In the genomic region with DNA sequence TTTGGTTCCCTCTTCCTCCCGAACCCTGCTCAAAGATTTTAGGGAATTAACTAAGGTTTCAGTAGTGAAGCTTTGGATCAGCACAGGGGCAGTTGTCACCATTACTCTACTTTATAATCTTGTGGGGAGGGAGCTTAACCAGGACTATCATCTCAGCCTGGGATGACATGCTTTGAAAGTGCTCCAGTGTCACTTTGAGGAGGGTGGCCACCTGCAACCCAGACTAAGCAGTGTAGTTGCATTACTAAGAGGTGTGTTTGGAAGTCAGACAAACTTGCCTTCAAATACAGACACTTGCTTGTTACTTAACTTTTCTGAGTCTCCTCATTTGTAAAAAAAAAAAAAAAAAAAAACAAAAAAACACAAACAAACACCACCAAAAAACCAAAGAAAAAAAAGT, we compare ENCODE assay signal across 16 cellular contexts.
DNase-seq lines count a peak whose midpoint lies in the region; ATAC-seq and TF ChIP-seq lines count a peak whose summit lies in the region.
"Had no signal": no experiment of that assay in that cellular context is flagged by ENCODE, and none has a peak within 500 bp of the region (broad histone marks: within the 10 kb centered on the region; RNA-seq: fewer than 3 reads in every experiment).

No MANE protein-coding gene starts in this region.

- H3K9me3 Mint-ChIP-seq in natural killer cell: no peaks in the 10 kb centered on the region
- H3K9me3 Mint-ChIP-seq in natural killer cell treated with Interleukin-12 subunit alpha and Interleukin-12 subunit beta and Interleukin-15 and Interleukin-18, amount 100 ng/mL, for 72 hours: no peaks in the 10 kb centered on the region
- H3K9me3 Mint-ChIP-seq in activated B cell treated with CpG ODN at 0.5 μM for 24 hours: no peaks in the 10 kb centered on the region
- H3K9me3 Mint-ChIP-seq in activated T-helper 2 cell treated with anti-CD3 and anti-CD28 coated beads, Interferon-gamma antibody, Interleukin-2, Interleukin-4, amounts not matched to agents 10 μg/mL and 5 μg/mL and 100 μg/mL, durations not matched to agents 14 hours and 24 hours and 36 hours: no peaks in the 10 kb centered on the region
- H3K9me3 Mint-ChIP-seq: activated T-cell treated with anti-CD3 and anti-CD28 coated beads, Interleukin-2, amount 50 U/mL, for 4 hours; mesothelial cell of epicardium had no signal

- H3K4me3 Mint-ChIP-seq in natural killer cell (peak overlapping the region; percentile 66), activated B cell treated with CpG ODN at 0.5 μM for 24 hours (no peak overlapping the region)
- no peak overlapping the region for H3K4me3 Mint-ChIP-seq in natural killer cell treated with Interleukin-12 subunit alpha and Interleukin-12 subunit beta and Interleukin-15 and Interleukin-18, amount 100 ng/mL, for 72 hours
- no peak overlapping the region for H3K4me3 Mint-ChIP-seq in activated T-helper 2 cell treated with anti-CD3 and anti-CD28 coated beads, Interferon-gamma antibody, Interleukin-2, Interleukin-4, amounts not matched to agents 10 μg/mL and 5 μg/mL and 100 μg/mL, durations not matched to agents 14 hours and 24 hours and 36 hours (ENCODE audit: low read depth)
- H3K4me3 Mint-ChIP-seq: activated T-cell treated with anti-CD3 and anti-CD28 coated beads, Interleukin-2, amount 50 U/mL, for 4 hours; mesothelial cell of epicardium had no signal

- H3K79me1 ChIP-seq in mesenchymal stem cell (replicated peaks; ENCODE audit: low read length, poor library complexity, severe bottlenecking): no peaks in the 10 kb centered on the region

- no peak overlapping the region for H3K4me2 ChIP-seq in mesenchymal stem cell (ENCODE audit: low read length, poor library complexity, severe bottlenecking)
- H3K4me2 ChIP-seq: PC-9 had no signal

- no peak overlapping the region for H2BK15ac ChIP-seq in mesenchymal stem cell (ENCODE audit: low read depth, poor library complexity, severe bottlenecking)

- WGBS in mesenchymal stem cell: no CpG with 5 or more reads among the region's 1 CpG
- WGBS in thymus: 91% methylated on average over 1 of the region's 1 CpG
- 65 to 81% methylated on average over 1 of the region's 1 CpG for WGBS in tibial nerve, 2 donors

- peak overlapping the region; percentile 47 to 77 for H2BK12ac ChIP-seq in mesenchymal stem cell (ENCODE audit: low read length in 2 of 2)

- CTCF ChIA-PET in activated B cell treated with CpG ODN at 0.5 μM for 24 hours (lab: Charles Lee): no interaction called here

- H3K9ac ChIP-seq in mesenchymal stem cell (ENCODE audit: low read length): peak overlapping the region; percentile 55

- H3K18ac ChIP-seq in mesenchymal stem cell (ENCODE audit: low read depth in 1 of 2, low read length in 2 of 2): peak overlapping the region in 1 of 2 experiments; percentile 82

- H3K27me3 Mint-ChIP-seq in natural killer cell (ENCODE audit: low read depth in 2 of 2) (no peaks in the 10 kb centered on the region), activated B cell treated with CpG ODN at 0.5 μM for 24 hours (no peaks in the 10 kb centered on the region)
- no peaks in the 10 kb centered on the region for H3K27me3 Mint-ChIP-seq in natural killer cell treated with Interleukin-12 subunit alpha and Interleukin-12 subunit beta and Interleukin-15 and Interleukin-18, amount 100 ng/mL, for 72 hours
- H3K27me3 Mint-ChIP-seq in activated T-helper 2 cell treated with anti-CD3 and anti-CD28 coated beads, Interferon-gamma antibody, Interleukin-2, Interleukin-4, amounts not matched to agents 10 μg/mL and 5 μg/mL and 100 μg/mL, durations not matched to agents 14 hours and 24 hours and 36 hours (ENCODE audit: low read depth): no peaks in the 10 kb centered on the region

- DNase-seq in natural killer cell (no peak), activated B cell treated with CpG ODN at 0.5 μM for 24 hours (no peak), mesenchymal stem cell (no peak), tibial nerve (ENCODE audit: low spot score in 2 of 2) (no peak)
- no peak for DNase-seq in natural killer cell treated with Interleukin-12 subunit alpha and Interleukin-12 subunit beta and Interleukin-15 and Interleukin-18, amount 100 ng/mL, for 72 hours (ENCODE audit: low spot score)
- DNase-seq in activated T-helper 2 cell treated with anti-CD3 and anti-CD28 coated beads, Interferon-gamma antibody, Interleukin-2, Interleukin-4, amounts not matched to agents 10 μg/mL and 5 μg/mL and 100 μg/mL, durations not matched to agents 14 hours and 24 hours and 36 hours (ENCODE audit: low spot score): no peak
- DNase-seq: activated T-cell treated with anti-CD3 and anti-CD28 coated beads, Interleukin-2, amount 50 U/mL, for 4 hours; DMS79; Kasumi-1; PC-9 had no signal

- no peak overlapping the region for H3K23ac ChIP-seq in mesenchymal stem cell (ENCODE audit: low read length in 2 of 2)

- H3K4me3 ChIP-seq in mesenchymal stem cell (ENCODE audit: insufficient read depth in 1 of 2, low read depth in 1 of 2, low read length in 2 of 2): no peak overlapping the region
- no peak overlapping the region for H3K4me3 ChIP-seq in thymus (ENCODE audit: low read length)
- H3K4me3 ChIP-seq in tibial nerve: no peak overlapping the region
- H3K4me3 ChIP-seq: gastroesophageal sphincter, PC-9, SJSA1, tibial artery had no signal

- H3K36me3 ChIP-seq in mesenchymal stem cell (ENCODE audit: control insufficient read depth in 1 of 2, insufficient read depth in 2 of 2, low read depth in 1 of 2, low read length in 2 of 2): no peaks in the 10 kb centered on the region
- no peaks in the 10 kb centered on the region for H3K36me3 ChIP-seq in thymus (ENCODE audit: control insufficient read depth, insufficient read depth)
- no peaks in the 10 kb centered on the region for H3K36me3 ChIP-seq in tibial nerve
- H3K36me3 ChIP-seq: gastroesophageal sphincter, SJSA1, tibial artery had no signal

- H3K36me3 Mint-ChIP-seq in natural killer cell (no peaks in the 10 kb centered on the region), activated B cell treated with CpG ODN at 0.5 μM for 24 hours (ENCODE audit: low read depth) (no peaks in the 10 kb centered on the region)
- no peaks in the 10 kb centered on the region for H3K36me3 Mint-ChIP-seq in natural killer cell treated with Interleukin-12 subunit alpha and Interleukin-12 subunit beta and Interleukin-15 and Interleukin-18, amount 100 ng/mL, for 72 hours
- H3K36me3 Mint-ChIP-seq in activated T-helper 2 cell treated with anti-CD3 and anti-CD28 coated beads, Interferon-gamma antibody, Interleukin-2, Interleukin-4, amounts not matched to agents 10 μg/mL and 5 μg/mL and 100 μg/mL, durations not matched to agents 14 hours and 24 hours and 36 hours (ENCODE audit: low read depth): peaks cover 4% of the 10 kb centered on the region
- H3K36me3 Mint-ChIP-seq: mesothelial cell of epicardium had no signal

- H3K4me1 ChIP-seq in mesenchymal stem cell (ENCODE audit: control insufficient read depth, insufficient read depth, low read depth, low read length) (no peaks in the 10 kb centered on the region), thymus (ENCODE audit: control insufficient read depth, insufficient read depth, low read length) (peaks cover 17% of the 10 kb centered on the region), tibial nerve (peaks cover 0 to 32% (median 26%) of the 10 kb centered on the region in 4 donors)
- H3K4me1 ChIP-seq: SJSA1 had no signal

- H4K8ac ChIP-seq in mesenchymal stem cell (ENCODE audit: low read length): peak overlapping the region; percentile 82

- H3K9me3 ChIP-seq in mesenchymal stem cell (ENCODE audit: control insufficient read depth, low read length) (no peaks in the 10 kb centered on the region), thymus (ENCODE audit: control insufficient read depth) (no peaks in the 10 kb centered on the region), tibial nerve (no peaks in the 10 kb centered on the region)
- H3K9me3 ChIP-seq: gastroesophageal sphincter, SJSA1, tibial artery had no signal

- H3K27me3 ChIP-seq in mesenchymal stem cell (ENCODE audit: control insufficient read depth in 1 of 2, insufficient read depth in 1 of 2, low read length in 2 of 2) (no peaks in the 10 kb centered on the region), thymus (ENCODE audit: control insufficient read depth, insufficient read depth) (no peaks in the 10 kb centered on the region), tibial nerve (no peaks in the 10 kb centered on the region)
- H3K27me3 ChIP-seq: gastroesophageal sphincter, SJSA1, tibial artery had no signal

- no peak overlapping the region for H2AFZ ChIP-seq in mesenchymal stem cell (ENCODE audit: low read depth, low read length)
- H2AFZ ChIP-seq: PC-9 had no signal

- TF ChIP-seq CTCF in natural killer cell (IDR thresholded peaks at IDR 0.05) (no peak), activated B cell treated with CpG ODN at 0.5 μM for 24 hours (IDR thresholded peaks at IDR 0.05) (no peak), tibial nerve (IDR thresholded peaks at IDR 0.05) (no peak)

- peaks cover 31 to 47% of the 10 kb centered on the region in 2 donors for H3K4me1 Mint-ChIP-seq in natural killer cell
- peaks cover 26 to 30% of the 10 kb centered on the region in 2 donors for H3K4me1 Mint-ChIP-seq in natural killer cell treated with Interleukin-12 subunit alpha and Interleukin-12 subunit beta and Interleukin-15 and Interleukin-18, amount 100 ng/mL, for 72 hours (ENCODE audit: low read depth in 2 of 2)
- peaks cover 33% of the 10 kb centered on the region for H3K4me1 Mint-ChIP-seq in activated B cell treated with CpG ODN at 0.5 μM for 24 hours
- H3K4me1 Mint-ChIP-seq in activated T-helper 2 cell treated with anti-CD3 and anti-CD28 coated beads, Interferon-gamma antibody, Interleukin-2, Interleukin-4, amounts not matched to agents 10 μg/mL and 5 μg/mL and 100 μg/mL, durations not matched to agents 14 hours and 24 hours and 36 hours (ENCODE audit: low read depth): peaks cover 35% of the 10 kb centered on the region

- H3K4ac ChIP-seq in mesenchymal stem cell (ENCODE audit: low read depth in 1 of 2, low read length in 2 of 2): peak overlapping the region in 1 of 2 experiments; percentile 37

- H4K91ac ChIP-seq in mesenchymal stem cell (ENCODE audit: low read length): no peak overlapping the region

- TF ChIP-seq EP300 in tibial nerve (IDR thresholded peaks at IDR 0.05): no peak

- POLR2A ChIA-PET in activated B cell treated with CpG ODN at 0.5 μM for 24 hours (lab: Charles Lee): interaction anchor here (0.6 kb wide), 1 partner anchor 339 kb away, joined by 6 read pairs; no protein-coding TSS in a partner anchor

- intact Hi-C loops in natural killer cell (cut with micrococcal nuclease): loop anchor here (5.0 to 10.0 kb wide), 5 partner anchors 57 to 343 kb away; a partner anchor contains a TSS
- intact Hi-C loops in activated B cell treated with CpG ODN at 0.5 μM for 24 hours (cut with micrococcal nuclease): no loop called here
- intact Hi-C loops in activated T-helper 2 cell treated with anti-CD3 and anti-CD28 coated beads, Interferon-gamma antibody, Interleukin-2, Interleukin-4, amounts not matched to agents 10 μg/mL and 5 μg/mL and 100 μg/mL, durations not matched to agents 14 hours and 24 hours and 36 hours (cut with micrococcal nuclease): no loop called here

- H3K14ac ChIP-seq in mesenchymal stem cell (ENCODE audit: low read length in 2 of 2): no peak overlapping the region

- no peak for TF ChIP-seq POLR2A in tibial nerve (IDR thresholded peaks at IDR 0.05)

- no peak overlapping the region for H3K27ac ChIP-seq in mesenchymal stem cell (ENCODE audit: low read length, poor library complexity, severe bottlenecking)
- peak overlapping the region; percentile 8 for H3K27ac ChIP-seq in thymus (ENCODE audit: low read depth)
- H3K27ac ChIP-seq in tibial nerve: peak overlapping the region in 1 of 4 donors; percentile 43
- H3K27ac ChIP-seq: PC-9, SJSA1, tibial artery had no signal

- no peak overlapping the region for H2AK5ac ChIP-seq in mesenchymal stem cell (ENCODE audit: low read length, severe bottlenecking)

- H2BK120ac ChIP-seq in mesenchymal stem cell (ENCODE audit: low read depth, low read length): no peak overlapping the region

- H2BK5ac ChIP-seq in mesenchymal stem cell (ENCODE audit: low read depth, low read length, poor library complexity, severe bottlenecking): no peak overlapping the region

- ATAC-seq in natural killer cell: no peak
- no peak for ATAC-seq in natural killer cell treated with Interleukin-12 subunit alpha and Interleukin-12 subunit beta and Interleukin-15 and Interleukin-18, amount 100 ng/mL, for 72 hours
- no peak for ATAC-seq in activated B cell treated with CpG ODN at 0.5 μM for 24 hours (ENCODE audit: low read depth)
- ATAC-seq in HG02938 (IDR thresholded peaks at IDR 0.05; ENCODE audit: unreplicated experiment): no peak
- ATAC-seq: activated T-cell treated with anti-CD3 and anti-CD28 coated beads, Interleukin-2, amount 50 U/mL, for 4 hours had no signal

- H3K27ac Mint-ChIP-seq in natural killer cell (peak overlapping the region in 1 of 2 donors; percentile 92), activated B cell treated with CpG ODN at 0.5 μM for 24 hours (peak overlapping the region; percentile 68)
- peak overlapping the region in 1 of 2 donors; percentile 23 for H3K27ac Mint-ChIP-seq in natural killer cell treated with Interleukin-12 subunit alpha and Interleukin-12 subunit beta and Interleukin-15 and Interleukin-18, amount 100 ng/mL, for 72 hours
- no peak overlapping the region for H3K27ac Mint-ChIP-seq in activated T-helper 2 cell treated with anti-CD3 and anti-CD28 coated beads, Interferon-gamma antibody, Interleukin-2, Interleukin-4, amounts not matched to agents 10 μg/mL and 5 μg/mL and 100 μg/mL, durations not matched to agents 14 hours and 24 hours and 36 hours
- H3K27ac Mint-ChIP-seq: mesothelial cell of epicardium had no signal
